Comparison of ENCODE assay signal across 1 cellular context in genomic region chr6:3838992-3839867, GRCh38.
A peak's percentile ranks its signal among the peaks of the same experiment; 100 is the strongest.
TF ChIP-seq lines count a peak whose summit lies in the region.

No MANE protein-coding gene starts in this region.

TF ChIP-seq in HepG2, 621 proteins besides CTCF, POLR2A, EP300 and RAD21 (continued from another document and continues in another):
- no peak for TF ChIP-seq ZNF800 (CRISPR knock-in tag; IDR thresholded peaks at IDR 0.05)
- no peak for TF ChIP-seq DR1 (CRISPR knock-in tag; IDR thresholded peaks at IDR 0.05)
- TF ChIP-seq KLF13 (CRISPR knock-in tag; IDR thresholded peaks at IDR 0.05) = no peak
- TF ChIP-seq STAG1 (CRISPR knock-in tag; IDR thresholded peaks at IDR 0.05) = peak; percentile 2; the same call in 1 of the 2 replicates
- TF ChIP-seq MXI1 (IDR thresholded peaks at IDR 0.05; ENCODE audit: borderline replicate concordance, low read depth, low read length) = no peak; the same call in 2 of the 3 replicates
- TF ChIP-seq GATA4 (IDR thresholded peaks at IDR 0.05; ENCODE audit: borderline replicate concordance, low read depth) = peak; percentile 29; the same call in 1 of the 2 replicates
- no peak for TF ChIP-seq BRCA1 (CRISPR knock-in tag; IDR thresholded peaks at IDR 0.05)
- TF ChIP-seq SETDB1 (CRISPR knock-in tag; IDR thresholded peaks at IDR 0.05; ENCODE audit: borderline replicate concordance) = no peak
- peak; percentile 37; the same call in 1 of the 2 replicates for TF ChIP-seq MEF2D (CRISPR knock-in tag; IDR thresholded peaks at IDR 0.05)
- TF ChIP-seq ZNF782 (CRISPR knock-in tag; IDR thresholded peaks at IDR 0.05; ENCODE audit: borderline replicate concordance) = no peak
- no peak for TF ChIP-seq KDM4B (CRISPR knock-in tag; IDR thresholded peaks at IDR 0.05)
- TF ChIP-seq LRRFIP1 (CRISPR knock-in tag; conservative IDR thresholded peaks at IDR 0.05) = no peak
- peak; percentile 38 for TF ChIP-seq HNRNPK (IDR thresholded peaks at IDR 0.05; ENCODE audit: low read depth, low read length, poor library complexity, severe bottlenecking)
- no peak for TF ChIP-seq ZBTB38 (CRISPR knock-in tag; IDR thresholded peaks at IDR 0.05)
- peak; percentile 80 for TF ChIP-seq IKZF5 (CRISPR knock-in tag; IDR thresholded peaks at IDR 0.05)
- peak; percentile 7; the same call in 1 of the 2 replicates for TF ChIP-seq ZNF276 (CRISPR knock-in tag; IDR thresholded peaks at IDR 0.05; ENCODE audit: low read depth)
- TF ChIP-seq RARA (CRISPR knock-in tag; IDR thresholded peaks at IDR 0.05) = peak; percentile 82
- TF ChIP-seq E2F1 (CRISPR knock-in tag; IDR thresholded peaks at IDR 0.05) = no peak
- no peak for TF ChIP-seq NFKB2 (CRISPR knock-in tag; IDR thresholded peaks at IDR 0.05; ENCODE audit: borderline replicate concordance)
- no peak for TF ChIP-seq SMAD9 (CRISPR knock-in tag; IDR thresholded peaks at IDR 0.05)
- TF ChIP-seq THAP9 (CRISPR knock-in tag; IDR thresholded peaks at IDR 0.05; ENCODE audit: borderline replicate concordance) = no peak
- no peak for TF ChIP-seq HNRNPH1 (optimal IDR thresholded peaks at IDR 0.05; ENCODE audit: low read depth, low read length)
- no peak for TF ChIP-seq PRDM15 (CRISPR knock-in tag; IDR thresholded peaks at IDR 0.05)
- peak; percentile 57; the same call in 1 of the 2 replicates for TF ChIP-seq ZGPAT (CRISPR knock-in tag; IDR thresholded peaks at IDR 0.05)
- no peak for TF ChIP-seq CHD4 (IDR thresholded peaks at IDR 0.05; ENCODE audit: borderline replicate concordance, low read length)
- TF ChIP-seq ZBTB7A (CRISPR knock-in tag; IDR thresholded peaks at IDR 0.05) = no peak
- no peak for TF ChIP-seq WIZ (CRISPR knock-in tag; IDR thresholded peaks at IDR 0.05)
- no peak for TF ChIP-seq ZNF136 (CRISPR knock-in tag; IDR thresholded peaks at IDR 0.05; ENCODE audit: low read depth)
- TF ChIP-seq ZNF773 (CRISPR knock-in tag; IDR thresholded peaks at IDR 0.05; ENCODE audit: borderline replicate concordance) = no peak
- TF ChIP-seq ZNF674 (CRISPR knock-in tag; IDR thresholded peaks at IDR 0.05; ENCODE audit: low read depth) = no peak
- TF ChIP-seq ZNF776 (CRISPR knock-in tag; IDR thresholded peaks at IDR 0.05) = no peak
- TF ChIP-seq ZMAT3 (CRISPR knock-in tag; conservative IDR thresholded peaks at IDR 0.05) = peak; percentile 77
- 0 out of 2 replicates have a peak, but pooled peaks have one; percentile 18 for TF ChIP-seq BRD4 (CRISPR knock-in tag; IDR thresholded peaks at IDR 0.05)
- TF ChIP-seq JUNB (CRISPR knock-in tag; IDR thresholded peaks at IDR 0.05; ENCODE audit: borderline replicate concordance) = no peak
- TF ChIP-seq ZNF607 (CRISPR knock-in tag; IDR thresholded peaks at IDR 0.05; ENCODE audit: borderline replicate concordance) = no peak; the same call in 1 of the 2 replicates
